In the genomic region with DNA sequence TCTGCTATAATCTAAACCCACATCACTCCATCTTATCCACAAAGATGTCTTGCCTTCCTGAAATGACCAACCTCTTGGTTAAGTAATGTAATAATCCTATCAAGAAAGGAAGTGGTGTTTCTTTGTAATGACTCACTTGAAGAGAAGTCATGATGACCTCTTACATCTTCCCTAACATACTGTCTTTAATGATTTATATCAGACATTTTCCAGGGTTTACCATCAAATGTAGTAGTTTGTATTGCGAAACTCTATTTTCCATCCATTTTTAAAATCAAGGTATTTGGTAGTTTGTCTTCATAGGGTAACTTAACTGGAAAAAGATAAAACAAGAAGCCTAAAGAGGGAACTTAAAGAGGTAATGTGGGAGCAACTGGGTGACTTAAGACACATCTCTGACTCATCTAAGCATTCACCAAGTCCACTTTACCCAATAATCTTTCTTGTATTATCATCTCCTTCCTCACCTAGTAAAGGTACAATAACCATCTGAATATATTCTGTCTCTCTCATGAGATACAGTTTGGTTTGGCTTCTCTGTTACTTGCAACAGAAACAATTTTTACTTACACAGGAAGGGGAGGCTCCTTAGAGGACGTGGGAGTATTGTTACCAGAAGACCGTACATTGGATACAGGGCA, we compare ENCODE assay signal across 9 cellular contexts. TPM values are rescaled to one million over a fixed set of nuclear protein-coding genes. Genes with fewer than 3 reads are reported as not detected.
DNase-seq lines count a peak whose midpoint lies in the region; ATAC-seq lines count a peak whose summit lies in the region.
"Had no signal": no experiment of that assay in that cellular context is flagged by ENCODE, and none has a peak within 500 bp of the region (broad histone marks: within the 10 kb centered on the region; RNA-seq: fewer than 3 reads in every experiment).

No MANE protein-coding gene starts in this region.

- intact Hi-C loops in activated CD4-positive, alpha-beta T cell treated with anti-CD3 and anti-CD28 coated beads, Interleukin-2, amount 10 ng/mL, durations not matched to agents 24 days and 14 days (cut with micrococcal nuclease) = loop anchor here (1.0 to 5.0 kb wide), 3 partner anchors 8 to 181 kb away; partner anchors contain the start of gene LEO1

- H3K36me3 Mint-ChIP-seq in activated CD4-positive, alpha-beta T cell treated with anti-CD3 and anti-CD28 coated beads, Interleukin-2, amount 10 ng/mL, durations not matched to agents 24 days and 14 days (ENCODE audit: low read depth) = no peaks in the 10 kb centered on the region
- H3K36me3 Mint-ChIP-seq in activated CD8-positive, alpha-beta T cell treated with anti-CD3 and anti-CD28 coated beads, Interleukin-2, amount 10 ng/mL, durations not matched to agents 7 days and 5 days (ENCODE audit: low read depth) = peaks cover 1% of the 10 kb centered on the region
- H3K36me3 Mint-ChIP-seq in stimulated activated memory B cell treated with anti-CD40 and anti-IgM and Interleukin-4, amounts not matched to agents 10 μg/mL and 1 μg/mL and 100 μg/mL, for 72 hours = no peaks in the 10 kb centered on the region

- peak overlapping the region; percentile 88 for H3K27ac Mint-ChIP-seq in activated CD4-positive, alpha-beta T cell treated with anti-CD3 and anti-CD28 coated beads, Interleukin-2, amount 10 ng/mL, durations not matched to agents 24 days and 14 days
- peak overlapping the region; percentile 27 for H3K27ac Mint-ChIP-seq in activated CD8-positive, alpha-beta T cell treated with anti-CD3 and anti-CD28 coated beads, Interleukin-2, amount 10 ng/mL, durations not matched to agents 7 days and 5 days
- H3K27ac Mint-ChIP-seq in stimulated activated memory B cell treated with anti-CD40 and anti-IgM and Interleukin-4, amounts not matched to agents 10 μg/mL and 1 μg/mL and 100 μg/mL, for 72 hours = no peak overlapping the region

- H3K4me3 Mint-ChIP-seq in activated CD4-positive, alpha-beta T cell treated with anti-CD3 and anti-CD28 coated beads, Interleukin-2, amount 10 ng/mL, durations not matched to agents 24 days and 14 days = peak overlapping the region; percentile 7
- H3K4me3 Mint-ChIP-seq in activated CD8-positive, alpha-beta T cell treated with anti-CD3 and anti-CD28 coated beads, Interleukin-2, amount 10 ng/mL, durations not matched to agents 7 days and 5 days = no peak overlapping the region
- no peak overlapping the region for H3K4me3 Mint-ChIP-seq in stimulated activated memory B cell treated with anti-CD40 and anti-IgM and Interleukin-4, amounts not matched to agents 10 μg/mL and 1 μg/mL and 100 μg/mL, for 72 hours

- CTCF ChIA-PET in activated CD8-positive, alpha-beta T cell treated with anti-CD3 and anti-CD28 coated beads, Interleukin-2, amount 10 ng/mL, durations not matched to agents 7 days and 5 days (lab: Charles Lee) = interaction anchor here (0.9 kb wide), 1 partner anchor 31 kb away, joined by 3 read pairs; no protein-coding TSS in a partner anchor

- peak; percentile 68 for ATAC-seq in activated CD8-positive, alpha-beta T cell treated with anti-CD3 and anti-CD28 coated beads, Interleukin-2, amount 10 ng/mL, durations not matched to agents 7 days and 5 days
- ATAC-seq in stimulated activated memory B cell treated with anti-CD40 and anti-IgM and Interleukin-4, amounts not matched to agents 10 μg/mL and 1 μg/mL and 100 μg/mL, for 72 hours = peak; percentile 74
- ATAC-seq in GM21526 (IDR thresholded peaks at IDR 0.05; ENCODE audit: low FRiP score, unreplicated experiment) (no peak), HG02970 (IDR thresholded peaks at IDR 0.05; ENCODE audit: low FRiP score, unreplicated experiment) (no peak), HG03460 (IDR thresholded peaks at IDR 0.05; ENCODE audit: unreplicated experiment) (no peak)

- peaks cover 41% of the 10 kb centered on the region for H3K4me1 Mint-ChIP-seq in activated CD4-positive, alpha-beta T cell treated with anti-CD3 and anti-CD28 coated beads, Interleukin-2, amount 10 ng/mL, durations not matched to agents 24 days and 14 days
- peaks cover 45% of the 10 kb centered on the region for H3K4me1 Mint-ChIP-seq in activated CD8-positive, alpha-beta T cell treated with anti-CD3 and anti-CD28 coated beads, Interleukin-2, amount 10 ng/mL, durations not matched to agents 7 days and 5 days (ENCODE audit: low read depth)
- H3K4me1 Mint-ChIP-seq in stimulated activated memory B cell treated with anti-CD40 and anti-IgM and Interleukin-4, amounts not matched to agents 10 μg/mL and 1 μg/mL and 100 μg/mL, for 72 hours = peaks cover 18% of the 10 kb centered on the region

- peaks cover 8% of the 10 kb centered on the region for H3K27me3 Mint-ChIP-seq in activated CD4-positive, alpha-beta T cell treated with anti-CD3 and anti-CD28 coated beads, Interleukin-2, amount 10 ng/mL, durations not matched to agents 24 days and 14 days
- H3K27me3 Mint-ChIP-seq in activated CD8-positive, alpha-beta T cell treated with anti-CD3 and anti-CD28 coated beads, Interleukin-2, amount 10 ng/mL, durations not matched to agents 7 days and 5 days (ENCODE audit: low read depth) = peaks cover 4% of the 10 kb centered on the region
- no peaks in the 10 kb centered on the region for H3K27me3 Mint-ChIP-seq in stimulated activated memory B cell treated with anti-CD40 and anti-IgM and Interleukin-4, amounts not matched to agents 10 μg/mL and 1 μg/mL and 100 μg/mL, for 72 hours

- no peak for DNase-seq in activated CD4-positive, alpha-beta T cell treated with anti-CD3 and anti-CD28 coated beads, Interleukin-2, amount 10 ng/mL, durations not matched to agents 24 days and 14 days
- no peak for DNase-seq in activated CD4-positive, alpha-beta T cell treated with anti-CD3 and anti-CD28 coated beads for 1 hour
- peak; percentile 61 for DNase-seq in HS-5 (ENCODE audit: low read depth)
- DNase-seq in activated CD8-positive, alpha-beta T cell treated with anti-CD3 and anti-CD28 coated beads, Interleukin-2, amount 10 ng/mL, durations not matched to agents 7 days and 5 days = no peak
- DNase-seq: cerebellar nuclear complex had no signal

- H3K9me3 Mint-ChIP-seq in activated CD4-positive, alpha-beta T cell treated with anti-CD3 and anti-CD28 coated beads, Interleukin-2, amount 10 ng/mL, durations not matched to agents 24 days and 14 days = no peaks in the 10 kb centered on the region
- H3K9me3 Mint-ChIP-seq in activated CD8-positive, alpha-beta T cell treated with anti-CD3 and anti-CD28 coated beads, Interleukin-2, amount 10 ng/mL, durations not matched to agents 7 days and 5 days (ENCODE audit: insufficient read depth) = no peaks in the 10 kb centered on the region
- no peaks in the 10 kb centered on the region for H3K9me3 Mint-ChIP-seq in stimulated activated memory B cell treated with anti-CD40 and anti-IgM and Interleukin-4, amounts not matched to agents 10 μg/mL and 1 μg/mL and 100 μg/mL, for 72 hours

- POLR2A ChIA-PET in activated CD8-positive, alpha-beta T cell treated with anti-CD3 and anti-CD28 coated beads, Interleukin-2, amount 10 ng/mL, durations not matched to agents 7 days and 5 days (lab: Charles Lee) = no interaction called here

RNA-seq across cellular contexts. Expression of gene MAPK6, which starts 5.7 kb away (rescaled TPM):
- 60.9 and 63.9 TPM in 2 replicates for total RNA-seq in activated CD4-positive, alpha-beta T cell treated with anti-CD3 and anti-CD28 coated beads, Interleukin-2, amount 10 ng/mL, durations not matched to agents 24 days and 14 days
- 10 to 100 TPM; 26.5 to 31.8 TPM for total RNA-seq in activated CD8-positive, alpha-beta T cell treated with anti-CD3 and anti-CD28 coated beads, Interleukin-2, amount 10 ng/mL, durations not matched to agents 7 days and 5 days

RNA-seq across cellular contexts. Expression of gene LEO1, which starts 41.7 kb away (rescaled TPM):
- 35.0 and 35.7 TPM in 2 replicates for total RNA-seq in activated CD4-positive, alpha-beta T cell treated with anti-CD3 and anti-CD28 coated beads, Interleukin-2, amount 10 ng/mL, durations not matched to agents 24 days and 14 days
- total RNA-seq in activated CD8-positive, alpha-beta T cell treated with anti-CD3 and anti-CD28 coated beads, Interleukin-2, amount 10 ng/mL, durations not matched to agents 7 days and 5 days = 10 to 100 TPM; 30.3 to 33.4 TPM

Comparison
In these comparisons a context has a peak if more than half of its experiments do, and no peak if none do; other contexts are left out.
1. ATAC-seq: peak in activated CD8-positive, alpha-beta T cell treated with anti-CD3 and anti-CD28 coated beads, Interleukin-2, amount 10 ng/mL, durations not matched to agents 7 days and 5 days (single experiment) and stimulated activated memory B cell treated with anti-CD40 and anti-IgM and Interleukin-4, amounts not matched to agents 10 μg/mL and 1 μg/mL and 100 μg/mL, for 72 hours (single experiment); none in GM21526 (single experiment), HG02970 (single experiment) and HG03460 (single experiment).